8 cellular contexts compared by ENCODE assay signal in the genomic region with DNA sequence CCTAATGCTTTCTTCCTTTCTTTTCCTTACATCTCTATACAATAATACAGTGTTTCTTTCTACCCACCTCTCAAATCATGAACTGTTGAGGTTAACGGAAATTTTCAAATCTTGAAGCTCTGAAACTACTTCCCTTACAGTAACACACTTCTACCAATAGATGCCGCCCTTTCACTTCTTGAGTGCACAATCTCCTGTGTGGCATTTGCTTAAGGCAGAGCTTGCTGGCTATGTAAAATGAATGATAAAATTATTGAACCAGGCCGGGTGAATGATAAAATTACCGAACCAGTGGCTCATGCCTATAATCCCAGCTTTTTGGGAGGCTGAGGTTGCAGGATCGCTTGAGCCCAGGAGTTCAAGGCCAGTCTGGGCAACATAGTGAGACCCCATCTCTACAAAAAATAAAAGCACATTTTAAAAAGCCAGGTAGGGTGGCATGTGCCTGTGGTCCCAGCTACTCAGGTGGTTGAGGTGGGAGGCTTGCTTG. TPM values are rescaled to one million over a fixed set of nuclear protein-coding genes. Genes with fewer than 3 reads are reported as not detected.
A peak's percentile ranks its signal among the peaks of the same experiment; 100 is the strongest.
DNase-seq lines count a peak whose midpoint lies in the region; ATAC-seq and TF ChIP-seq lines count a peak whose summit lies in the region.

No MANE protein-coding gene starts in this region.

- no peaks in the 10 kb centered on the region for H3F3A ChIP-seq in GM23338 (replicated peaks; ENCODE audit: low read depth)

- intact Hi-C loops in Calu3 (cut with micrococcal nuclease; ENCODE audit: unreplicated experiment) = loop anchor here (1.0 to 5.0 kb wide), 5 partner anchors 33 to 247 kb away; no protein-coding TSS in a partner anchor
- intact Hi-C loops in esophagus squamous epithelium (cut with DNase I) = loop anchor here (10.0 kb wide), 1 partner anchor 51 kb away; no protein-coding TSS in a partner anchor

- H3K36me3 ChIP-seq in GM23338 (ENCODE audit: insufficient read depth) = no peaks in the 10 kb centered on the region
- H3K36me3 ChIP-seq in esophagus squamous epithelium = peaks cover 0 to 18% (median 0%) of the 10 kb centered on the region in 3 donors

- CTCF ChIA-PET in Calu3 (lab: Charles Lee) = interaction anchor here (0.6 to 4.1 kb wide), 39 partner anchors 9 to 821 kb away, joined by 3 to 70 read pairs (median 5); no protein-coding TSS in a partner anchor
- CTCF ChIA-PET in WTC11 (lab: Charles Lee) = interaction anchor here (0.5 to 3.5 kb wide), 42 partner anchors 9 to 1119 kb away, joined by 3 to 103 read pairs (median 5); a partner anchor contains a TSS

- H3K4me3 Mint-ChIP-seq in Calu3 (ENCODE audit: low read depth, unreplicated experiment) (no peak overlapping the region), GM23338 (no peak overlapping the region), WTC11 (no peak overlapping the region)
- no peak overlapping the region for H3K4me3 Mint-ChIP-seq in natural killer cell treated with Interleukin-12 subunit alpha and Interleukin-12 subunit beta and Interleukin-15 and Interleukin-18, amount 100 ng/mL, for 72 hours

- no TSS peak for BruUV-seq in Calu3 (replicated peaks; lab: Mats Ljungman, UMichigan)

- no peak for TF ChIP-seq POLR2A in esophagus squamous epithelium (IDR thresholded peaks at IDR 0.05)

- ATAC-seq in GM23338 = peak; percentile 75
- peak; percentile 81 for ATAC-seq in WTC11
- peak; percentile 69 to 76 for ATAC-seq in natural killer cell treated with Interleukin-12 subunit alpha and Interleukin-12 subunit beta and Interleukin-15 and Interleukin-18, amount 100 ng/mL, for 72 hours
- no peak for ATAC-seq in GM21381 (IDR thresholded peaks at IDR 0.05; ENCODE audit: unreplicated experiment)

- no peak overlapping the region for H3K27ac ChIP-seq in GM23338 (ENCODE audit: low read depth)
- no peak overlapping the region for H3K27ac ChIP-seq in esophagus squamous epithelium

- no peaks in the 10 kb centered on the region for H3K9me3 ChIP-seq in esophagus squamous epithelium

- H3K36me3 Mint-ChIP-seq in Calu3 (ENCODE audit: insufficient read depth, unreplicated experiment) (peaks cover 5% of the 10 kb centered on the region), GM23338 (ENCODE audit: low read depth) (peaks cover 24% of the 10 kb centered on the region; the same call in 2 of the 3 replicates), WTC11 (peaks cover 27% of the 10 kb centered on the region)
- H3K36me3 Mint-ChIP-seq in natural killer cell treated with Interleukin-12 subunit alpha and Interleukin-12 subunit beta and Interleukin-15 and Interleukin-18, amount 100 ng/mL, for 72 hours = peaks cover 10% of the 10 kb centered on the region

- no peaks in the 10 kb centered on the region for H3K9me2 ChIP-seq in GM23338 (ENCODE audit: insufficient read depth)

- TF ChIP-seq CTCF in Calu3 (IDR thresholded peaks at IDR 0.05; ENCODE audit: unreplicated experiment) (peak; percentile 73), GM23338 (conservative IDR thresholded peaks at IDR 0.05; ENCODE audit: low read depth in 2 of 2) (peak; percentile 87 to 97), WTC11 (IDR thresholded peaks at IDR 0.05) (peak; percentile 38), esophagus squamous epithelium (IDR thresholded peaks at IDR 0.05) (peak; percentile 59 to 88 (median 70))

- no peak overlapping the region for H3K4me3 ChIP-seq in GM23338
- H3K4me3 ChIP-seq in esophagus squamous epithelium = no peak overlapping the region

- H3K9me3 Mint-ChIP-seq in Calu3 (ENCODE audit: low read depth, unreplicated experiment) (no peaks in the 10 kb centered on the region), GM23338 (peaks cover 7% of the 10 kb centered on the region; the same call in 2 of the 3 replicates), WTC11 (peaks cover 20% of the 10 kb centered on the region)
- no peaks in the 10 kb centered on the region for H3K9me3 Mint-ChIP-seq in natural killer cell treated with Interleukin-12 subunit alpha and Interleukin-12 subunit beta and Interleukin-15 and Interleukin-18, amount 100 ng/mL, for 72 hours

- H3K4me1 Mint-ChIP-seq in Calu3 (ENCODE audit: low read depth, unreplicated experiment) = peaks cover 33% of the 10 kb centered on the region
- H3K4me1 Mint-ChIP-seq in GM23338 = peaks cover 31% of the 10 kb centered on the region
- H3K4me1 Mint-ChIP-seq in WTC11 = peaks cover 47% of the 10 kb centered on the region
- H3K4me1 Mint-ChIP-seq in natural killer cell treated with Interleukin-12 subunit alpha and Interleukin-12 subunit beta and Interleukin-15 and Interleukin-18, amount 100 ng/mL, for 72 hours (ENCODE audit: low read depth in 2 of 2) = peaks cover 53 to 62% of the 10 kb centered on the region in 2 donors

- POLR2A ChIA-PET in WTC11 (lab: Charles Lee) = interaction anchor here (1.1 kb wide), 1 partner anchor 9 kb away, joined by 5 read pairs; no protein-coding TSS in a partner anchor

- H4K20me1 ChIP-seq in GM23338 (replicated peaks; ENCODE audit: insufficient read depth) = no peaks in the 10 kb centered on the region

- H3K27me3 Mint-ChIP-seq in Calu3 (ENCODE audit: unreplicated experiment) = no peaks in the 10 kb centered on the region
- peaks cover 7% of the 10 kb centered on the region for H3K27me3 Mint-ChIP-seq in GM23338 (ENCODE audit: insufficient read depth, low read depth, poor library complexity)
- no peaks in the 10 kb centered on the region for H3K27me3 Mint-ChIP-seq in WTC11 (ENCODE audit: low read depth)
- H3K27me3 Mint-ChIP-seq in natural killer cell treated with Interleukin-12 subunit alpha and Interleukin-12 subunit beta and Interleukin-15 and Interleukin-18, amount 100 ng/mL, for 72 hours = no peaks in the 10 kb centered on the region

- no peak overlapping the region for H2AFZ ChIP-seq in GM23338

- H3K79me2 ChIP-seq in GM23338 (replicated peaks; ENCODE audit: insufficient read depth) = 0 out of 2 replicates have a peak, but pooled peaks cover 3% of the 10 kb centered on the region

- no peak overlapping the region for H3K4me2 ChIP-seq in GM23338

- H3K27ac Mint-ChIP-seq in Calu3 (ENCODE audit: unreplicated experiment) (peak overlapping the region; percentile 8), GM23338 (peak overlapping the region; percentile 51; the same call in 1 of the 2 replicates), WTC11 (peak overlapping the region; percentile 37)
- H3K27ac Mint-ChIP-seq in natural killer cell treated with Interleukin-12 subunit alpha and Interleukin-12 subunit beta and Interleukin-15 and Interleukin-18, amount 100 ng/mL, for 72 hours = peak overlapping the region; percentile 83 to 86

- H3K27me3 ChIP-seq in GM23338 (ENCODE audit: insufficient read depth) (no peaks in the 10 kb centered on the region), esophagus squamous epithelium (no peaks in the 10 kb centered on the region)

- DNase-seq in Calu3 = peak; percentile 67
- peak; percentile 87 for DNase-seq in GM23338 (ENCODE audit: low spot score)
- DNase-seq in NCI-H345 treated with DMSO at 0.1 percent for 48 hours (lab: John Stamatoyannopoulos, UW; ENCODE audit: unreplicated experiment) = peak; percentile 25
- DNase-seq in WTC11 (ENCODE audit: low spot score) = no peak
- DNase-seq in esophagus squamous epithelium (lab: John Stamatoyannopoulos, UW) = no peak
- peak; percentile 67 for DNase-seq in natural killer cell treated with Interleukin-12 subunit alpha and Interleukin-12 subunit beta and Interleukin-15 and Interleukin-18, amount 100 ng/mL, for 72 hours (ENCODE audit: low spot score)
- no peak for DNase-seq in cerebellar nuclear complex (lab: John Stamatoyannopoulos, UW)

- H3K4me1 ChIP-seq in GM23338 (ENCODE audit: insufficient read depth) (peaks cover 21% of the 10 kb centered on the region; the same call in 1 of the 2 replicates), esophagus squamous epithelium (peaks cover 0 to 17% (median 5%) of the 10 kb centered on the region in 3 donors)

- 22% methylated on average over 5 of the region's 5 CpGs for WGBS in esophagus squamous epithelium, 2 donors

TF ChIP-seq in GM23338, 12 proteins besides CTCF, POLR2A, EP300 and RAD21 (continues in another document):
- TF ChIP-seq CREB1 (CRISPR knock-in tag; IDR thresholded peaks at IDR 0.05; ENCODE audit: low read depth) = no peak

TF ChIP-seq in WTC11, 78 proteins besides CTCF, POLR2A, EP300 and RAD21 (continues in another document):
- TF ChIP-seq ZNF121 (CRISPR knock-in tag; IDR thresholded peaks at IDR 0.05) (peak; percentile 85; the same call in 1 of the 2 replicates), KAT7 (CRISPR knock-in tag; IDR thresholded peaks at IDR 0.05; ENCODE audit: borderline replicate concordance) (no peak)
- TF ChIP-seq, protein P1, sequence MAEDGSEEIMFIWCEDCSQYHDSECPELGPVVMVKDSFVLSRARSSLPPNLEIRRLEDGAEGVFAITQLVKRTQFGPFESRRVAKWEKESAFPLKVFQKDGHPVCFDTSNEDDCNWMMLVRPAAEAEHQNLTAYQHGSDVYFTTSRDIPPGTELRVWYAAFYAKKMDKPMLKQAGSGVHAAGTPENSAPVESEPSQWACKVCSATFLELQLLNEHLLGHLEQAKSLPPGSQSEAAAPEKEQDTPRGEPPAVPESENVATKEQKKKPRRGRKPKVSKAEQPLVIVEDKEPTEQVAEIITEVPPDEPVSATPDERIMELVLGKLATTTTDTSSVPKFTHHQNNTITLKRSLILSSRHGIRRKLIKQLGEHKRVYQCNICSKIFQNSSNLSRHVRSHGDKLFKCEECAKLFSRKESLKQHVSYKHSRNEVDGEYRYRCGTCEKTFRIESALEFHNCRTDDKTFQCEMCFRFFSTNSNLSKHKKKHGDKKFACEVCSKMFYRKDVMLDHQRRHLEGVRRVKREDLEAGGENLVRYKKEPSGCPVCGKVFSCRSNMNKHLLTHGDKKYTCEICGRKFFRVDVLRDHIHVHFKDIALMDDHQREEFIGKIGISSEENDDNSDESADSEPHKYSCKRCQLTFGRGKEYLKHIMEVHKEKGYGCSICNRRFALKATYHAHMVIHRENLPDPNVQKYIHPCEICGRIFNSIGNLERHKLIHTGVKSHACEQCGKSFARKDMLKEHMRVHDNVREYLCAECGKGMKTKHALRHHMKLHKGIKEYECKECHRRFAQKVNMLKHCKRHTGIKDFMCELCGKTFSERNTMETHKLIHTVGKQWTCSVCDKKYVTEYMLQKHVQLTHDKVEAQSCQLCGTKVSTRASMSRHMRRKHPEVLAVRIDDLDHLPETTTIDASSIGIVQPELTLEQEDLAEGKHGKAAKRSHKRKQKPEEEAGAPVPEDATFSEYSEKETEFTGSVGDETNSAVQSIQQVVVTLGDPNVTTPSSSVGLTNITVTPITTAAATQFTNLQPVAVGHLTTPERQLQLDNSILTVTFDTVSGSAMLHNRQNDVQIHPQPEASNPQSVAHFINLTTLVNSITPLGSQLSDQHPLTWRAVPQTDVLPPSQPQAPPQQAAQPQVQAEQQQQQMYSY (CRISPR knock-in tag; IDR thresholded peaks at IDR 0.05) = no peak

RNA-seq across cellular contexts. Expression of a gene that starts 56.8 kb away (rescaled TPM):
- total RNA-seq in Calu3 (2022) (10.4 and 10.7 TPM in 2 replicates), WTC11 (2021) (1.2 to 2.1 TPM (median 2.1 TPM) in 3 replicates), esophagus squamous epithelium (under 1 TPM in 3 of 4 donors, not detected in 1; 0.22 to 0.80 (median 0.29) TPM)
- 0.97 and 3.2 TPM in 2 replicates for total RNA-seq in GM23338 (2014; rRNA removed; shearing (Covaris generic))
- polyA plus RNA-seq in GM23338 (2016; fragmentation: Nextera tagmentation; extraction: Ambion mirVana) = 0.30 and 0.37 TPM in 2 replicates
- total RNA-seq in natural killer cell treated with Interleukin-12 subunit alpha and Interleukin-12 subunit beta and Interleukin-15 and Interleukin-18, amount 100 ng/mL, for 72 hours = under 1 TPM; 0.24 to 0.33 TPM

Comparison
In these comparisons a context has a peak if more than half of its experiments do, and no peak if none do; other contexts are left out.
1. DNase-seq: peak in Calu3 (single experiment), GM23338 (single experiment), NCI-H345 treated with DMSO at 0.1 percent for 48 hours (single experiment) and natural killer cell treated with Interleukin-12 subunit alpha and Interleukin-12 subunit beta and Interleukin-15 and Interleukin-18, amount 100 ng/mL, for 72 hours (single experiment); none in WTC11 (single experiment), esophagus squamous epithelium (single experiment) and cerebellar nuclear complex (0 of 2).
2. H3K27ac Mint-ChIP-seq: peak in every context shown above with its lines; median percentile 84 in natural killer cell treated with Interleukin-12 subunit alpha and Interleukin-12 subunit beta and Interleukin-15 and Interleukin-18, amount 100 ng/mL, for 72 hours; 51 in GM23338; 37 in WTC11; 8 in Calu3.
3. CTCF ChIP-seq: peak in every context shown above with its lines; median percentile 92 in GM23338; 73 in Calu3; 70 in esophagus squamous epithelium; 38 in WTC11.